1 cellular context compared by ENCODE assay signal in genomic region chr17:43211123-43211479, GRCh38.
A peak's percentile ranks its signal among the peaks of the same experiment; 100 is the strongest.
TF ChIP-seq lines count a peak whose summit lies in the region.

No MANE protein-coding gene starts in this region.

TF ChIP-seq in GM12878, 131 proteins besides CTCF, POLR2A, EP300 and RAD21:
- TF ChIP-seq SMAD5 (IDR thresholded peaks at IDR 0.05; ENCODE audit: low read depth) = 0 out of 2 replicates have a peak, but pooled peaks have one; percentile 13
- no peak for TF ChIP-seq NKRF (conservative IDR thresholded peaks at IDR 0.05)
- TF ChIP-seq NFIC (IDR thresholded peaks at IDR 0.05; ENCODE audit: low read depth, low read length) = 0 out of 2 replicates have a peak, but pooled peaks have one; percentile 14
- no peak for TF ChIP-seq KLF5 (IDR thresholded peaks at IDR 0.05; ENCODE audit: partially characterized antibody)
